In the genomic region with DNA sequence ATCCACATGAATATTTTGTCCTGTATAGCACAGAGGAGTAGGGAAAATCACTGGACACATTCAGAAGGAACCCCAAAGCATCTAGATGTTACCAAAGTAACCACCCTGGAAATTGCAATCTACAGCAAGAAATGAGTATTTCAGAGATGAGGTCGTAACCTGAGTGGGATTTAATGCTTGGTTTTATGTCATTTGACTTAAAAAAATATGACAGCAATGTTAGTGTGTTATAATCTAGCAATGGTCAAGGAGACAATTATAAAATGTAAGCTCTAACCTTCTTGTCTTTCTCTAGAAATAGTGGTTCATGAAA, we compare ENCODE assay signal across 3 cellular contexts.
TF ChIP-seq lines count a peak whose summit lies in the region.

No MANE protein-coding gene starts in this region.

TF ChIP-seq in SK-N-SH treated with all-trans-retinoic acid at 6 μM for 48 hours, 23 proteins besides CTCF, POLR2A, EP300 and RAD21 (continues in another document):
- TF ChIP-seq ZFP30 (CRISPR knock-in tag; IDR thresholded peaks at IDR 0.05) (no peak), ARNTL (CRISPR knock-in tag; IDR thresholded peaks at IDR 0.05; ENCODE audit: borderline replicate concordance, low read depth) (no peak), CSDC2 (CRISPR knock-in tag; IDR thresholded peaks at IDR 0.05) (no peak), TOX (CRISPR knock-in tag; IDR thresholded peaks at IDR 0.05; ENCODE audit: borderline replicate concordance) (no peak), RARB (CRISPR knock-in tag; IDR thresholded peaks at IDR 0.05) (no peak), PPARA (CRISPR knock-in tag; IDR thresholded peaks at IDR 0.05; ENCODE audit: borderline replicate concordance) (no peak), OSR1 (CRISPR knock-in tag; IDR thresholded peaks at IDR 0.05) (no peak), ZNF8 (CRISPR knock-in tag; IDR thresholded peaks at IDR 0.05) (no peak), ZC3H10 (CRISPR knock-in tag; IDR thresholded peaks at IDR 0.05) (no peak)
- TF ChIP-seq, protein P1, sequence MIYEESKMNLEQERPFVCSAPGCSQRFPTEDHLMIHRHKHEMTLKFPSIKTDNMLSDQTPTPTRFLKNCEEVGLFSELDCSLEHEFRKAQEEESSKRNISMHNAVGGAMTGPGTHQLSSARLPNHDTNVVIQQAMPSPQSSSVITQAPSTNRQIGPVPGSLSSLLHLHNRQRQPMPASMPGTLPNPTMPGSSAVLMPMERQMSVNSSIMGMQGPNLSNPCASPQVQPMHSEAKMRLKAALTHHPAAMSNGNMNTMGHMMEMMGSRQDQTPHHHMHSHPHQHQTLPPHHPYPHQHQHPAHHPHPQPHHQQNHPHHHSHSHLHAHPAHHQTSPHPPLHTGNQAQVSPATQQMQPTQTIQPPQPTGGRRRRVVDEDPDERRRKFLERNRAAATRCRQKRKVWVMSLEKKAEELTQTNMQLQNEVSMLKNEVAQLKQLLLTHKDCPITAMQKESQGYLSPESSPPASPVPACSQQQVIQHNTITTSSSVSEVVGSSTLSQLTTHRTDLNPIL (CRISPR knock-in tag; IDR thresholded peaks at IDR 0.05; ENCODE audit: low read depth), result no peak
- TF ChIP-seq, protein P2, sequence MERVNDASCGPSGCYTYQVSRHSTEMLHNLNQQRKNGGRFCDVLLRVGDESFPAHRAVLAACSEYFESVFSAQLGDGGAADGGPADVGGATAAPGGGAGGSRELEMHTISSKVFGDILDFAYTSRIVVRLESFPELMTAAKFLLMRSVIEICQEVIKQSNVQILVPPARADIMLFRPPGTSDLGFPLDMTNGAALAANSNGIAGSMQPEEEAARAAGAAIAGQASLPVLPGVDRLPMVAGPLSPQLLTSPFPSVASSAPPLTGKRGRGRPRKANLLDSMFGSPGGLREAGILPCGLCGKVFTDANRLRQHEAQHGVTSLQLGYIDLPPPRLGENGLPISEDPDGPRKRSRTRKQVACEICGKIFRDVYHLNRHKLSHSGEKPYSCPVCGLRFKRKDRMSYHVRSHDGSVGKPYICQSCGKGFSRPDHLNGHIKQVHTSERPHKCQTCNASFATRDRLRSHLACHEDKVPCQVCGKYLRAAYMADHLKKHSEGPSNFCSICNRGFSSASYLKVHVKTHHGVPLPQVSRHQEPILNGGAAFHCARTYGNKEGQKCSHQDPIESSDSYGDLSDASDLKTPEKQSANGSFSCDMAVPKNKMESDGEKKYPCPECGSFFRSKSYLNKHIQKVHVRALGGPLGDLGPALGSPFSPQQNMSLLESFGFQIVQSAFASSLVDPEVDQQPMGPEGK (CRISPR knock-in tag; IDR thresholded peaks at IDR 0.05; ENCODE audit: borderline replicate concordance), result no peak
- TF ChIP-seq, protein P3, sequence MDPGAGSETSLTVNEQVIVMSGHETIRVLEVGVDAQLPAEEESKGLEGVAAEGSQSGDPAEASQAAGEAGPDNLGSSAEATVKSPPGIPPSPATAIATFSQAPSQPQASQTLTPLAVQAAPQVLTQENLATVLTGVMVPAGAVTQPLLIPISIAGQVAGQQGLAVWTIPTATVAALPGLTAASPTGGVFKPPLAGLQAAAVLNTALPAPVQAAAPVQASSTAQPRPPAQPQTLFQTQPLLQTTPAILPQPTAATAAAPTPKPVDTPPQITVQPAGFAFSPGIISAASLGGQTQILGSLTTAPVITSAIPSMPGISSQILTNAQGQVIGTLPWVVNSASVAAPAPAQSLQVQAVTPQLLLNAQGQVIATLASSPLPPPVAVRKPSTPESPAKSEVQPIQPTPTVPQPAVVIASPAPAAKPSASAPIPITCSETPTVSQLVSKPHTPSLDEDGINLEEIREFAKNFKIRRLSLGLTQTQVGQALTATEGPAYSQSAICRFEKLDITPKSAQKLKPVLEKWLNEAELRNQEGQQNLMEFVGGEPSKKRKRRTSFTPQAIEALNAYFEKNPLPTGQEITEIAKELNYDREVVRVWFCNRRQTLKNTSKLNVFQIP (CRISPR knock-in tag; IDR thresholded peaks at IDR 0.05; ENCODE audit: borderline replicate concordance, low read depth), result no peak

TF ChIP-seq in SK-N-SH, 30 proteins besides CTCF, POLR2A, EP300 and RAD21:
- TF ChIP-seq NRF1 (IDR thresholded peaks at IDR 0.05; ENCODE audit: low read depth, low read length), result no peak
- no peak for TF ChIP-seq SIN3A (IDR thresholded peaks at IDR 0.05; ENCODE audit: borderline replicate concordance, low read depth, low read length)
TF ChIP-seq in SK-N-SH: peak in this region for 0.

TF ChIP-seq in GM23338, 12 proteins besides CTCF, POLR2A, EP300 and RAD21:
- TF ChIP-seq EZH2phosphoT487 (IDR thresholded peaks at IDR 0.05; ENCODE audit: unreplicated experiment) (no peak), REST (IDR thresholded peaks at IDR 0.05; ENCODE audit: unreplicated experiment) (no peak), POLR2AphosphoS5 (IDR thresholded peaks at IDR 0.05; ENCODE audit: low read depth) (no peak), STAT1 (IDR thresholded peaks at IDR 0.05; ENCODE audit: unreplicated experiment) (no peak), ZNF114 (CRISPR knock-in tag; IDR thresholded peaks at IDR 0.05) (no peak), EZH2 (IDR thresholded peaks at IDR 0.05; ENCODE audit: low read depth, unreplicated experiment) (no peak), NANOG (IDR thresholded peaks at IDR 0.05; ENCODE audit: borderline replicate concordance) (no peak)
